In the genomic region with DNA sequence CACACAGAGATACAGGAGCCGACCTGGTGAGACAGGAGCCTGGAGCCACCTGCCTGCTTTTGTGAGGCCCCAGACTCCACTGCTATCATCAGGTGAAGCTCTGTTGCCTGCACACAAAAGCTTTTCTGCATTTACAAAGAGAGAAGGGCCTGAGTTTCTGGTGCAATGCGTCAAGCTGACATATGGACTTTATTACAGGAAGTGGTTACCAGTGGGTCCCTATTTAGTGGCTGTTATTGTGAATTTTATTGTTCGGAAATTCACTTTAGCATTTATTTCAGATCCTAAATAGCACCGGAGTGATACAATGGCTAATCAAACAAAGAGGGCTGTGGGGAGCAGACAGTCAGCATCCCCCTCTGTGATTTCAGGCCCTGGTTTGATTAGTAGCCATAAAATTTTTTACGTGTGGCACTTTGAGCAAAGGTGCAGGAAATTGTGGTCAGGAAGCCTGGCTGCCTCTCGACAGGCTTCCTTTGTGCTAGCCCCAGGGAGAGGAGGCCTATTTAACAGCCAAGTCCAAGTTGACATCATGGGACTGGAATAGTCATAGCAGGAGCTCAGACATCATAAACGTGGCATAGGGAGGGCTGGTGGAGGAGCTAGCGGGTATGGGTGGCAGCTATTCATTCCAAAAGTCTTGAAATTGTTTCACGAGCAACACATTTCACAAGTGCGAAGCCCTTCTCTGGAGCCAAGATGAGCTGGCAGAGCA, we compare ENCODE assay signal across 8 cellular contexts. TPM values are rescaled to one million over a fixed set of nuclear protein-coding genes. Genes with fewer than 3 reads are reported as not detected.
DNase-seq lines count a peak whose midpoint lies in the region; ATAC-seq and TF ChIP-seq lines count a peak whose summit lies in the region.

No MANE protein-coding gene starts in this region.

- H3K27ac Mint-ChIP-seq in activated T-helper 2 cell treated with anti-CD3 and anti-CD28 coated beads, Interferon-gamma antibody, Interleukin-2, Interleukin-4, amounts not matched to agents 10 μg/mL and 5 μg/mL and 100 μg/mL, durations not matched to agents 14 hours and 24 hours and 36 hours = peak overlapping the region; percentile 61

- H3K36me3 Mint-ChIP-seq in activated T-helper 2 cell treated with anti-CD3 and anti-CD28 coated beads, Interferon-gamma antibody, Interleukin-2, Interleukin-4, amounts not matched to agents 10 μg/mL and 5 μg/mL and 100 μg/mL, durations not matched to agents 14 hours and 24 hours and 36 hours (ENCODE audit: low read depth) = no peaks in the 10 kb centered on the region

- DNase-seq in activated T-cell treated with anti-CD3 and anti-CD28 coated beads for 1 hour (ENCODE audit: low read depth) (peak; percentile 4), activated T-cell treated with anti-CD3 and anti-CD28 coated beads for 4 hours (no peak), NCI-H345 treated with DMSO at 0.1 percent for 48 hours (lab: John Stamatoyannopoulos, UW; ENCODE audit: unreplicated experiment) (peak; percentile 99), left lung (no peak), upper lobe of right lung (peak; percentile 18), inferior parietal cortex (ENCODE audit: extremely low spot score) (no peak)
- peak; percentile 15 for DNase-seq in activated T-helper 2 cell treated with anti-CD3 and anti-CD28 coated beads, Interferon-gamma antibody, Interleukin-2, Interleukin-4, amounts not matched to agents 10 μg/mL and 5 μg/mL and 100 μg/mL, durations not matched to agents 14 hours and 24 hours and 36 hours (ENCODE audit: low spot score)

- no peaks in the 10 kb centered on the region for H3K27me3 ChIP-seq in left lung
- H3K27me3 ChIP-seq in upper lobe of right lung = no peaks in the 10 kb centered on the region

- H3K27me3 Mint-ChIP-seq in activated T-helper 2 cell treated with anti-CD3 and anti-CD28 coated beads, Interferon-gamma antibody, Interleukin-2, Interleukin-4, amounts not matched to agents 10 μg/mL and 5 μg/mL and 100 μg/mL, durations not matched to agents 14 hours and 24 hours and 36 hours (ENCODE audit: low read depth) = peaks cover 8% of the 10 kb centered on the region

- peaks cover 7 to 34% of the 10 kb centered on the region in 2 donors for H3K4me1 ChIP-seq in left lung
- H3K4me1 ChIP-seq in upper lobe of right lung = peaks cover 27% of the 10 kb centered on the region

- H3K27ac ChIP-seq in left lung (peak overlapping the region; percentile 26 to 59), upper lobe of right lung (peak overlapping the region; percentile 34)

- ATAC-seq in HG02973 (IDR thresholded peaks at IDR 0.05; ENCODE audit: unreplicated experiment) (peak; percentile 60), left lung (peak; percentile 25), upper lobe of right lung (peak; percentile 30)

- TF ChIP-seq CTCF in left lung (IDR thresholded peaks at IDR 0.05) (no peak), upper lobe of right lung (IDR thresholded peaks at IDR 0.05) (no peak)

- H3K4me3 Mint-ChIP-seq in activated T-helper 2 cell treated with anti-CD3 and anti-CD28 coated beads, Interferon-gamma antibody, Interleukin-2, Interleukin-4, amounts not matched to agents 10 μg/mL and 5 μg/mL and 100 μg/mL, durations not matched to agents 14 hours and 24 hours and 36 hours (ENCODE audit: low read depth) = no peak overlapping the region

- intact Hi-C loops in activated T-helper 2 cell treated with anti-CD3 and anti-CD28 coated beads, Interferon-gamma antibody, Interleukin-2, Interleukin-4, amounts not matched to agents 10 μg/mL and 5 μg/mL and 100 μg/mL, durations not matched to agents 14 hours and 24 hours and 36 hours (cut with micrococcal nuclease) = loop anchor here (1.0 kb wide), 1 partner anchor 43 kb away; no protein-coding TSS in a partner anchor
- intact Hi-C loops in left lung (cut with DNase I) (no loop called here), upper lobe of right lung (cut with DNase I) (no loop called here)

- H3K4me3 ChIP-seq in left lung (no peak overlapping the region), upper lobe of right lung (no peak overlapping the region)

- peaks cover 20% of the 10 kb centered on the region for H3K4me1 Mint-ChIP-seq in activated T-helper 2 cell treated with anti-CD3 and anti-CD28 coated beads, Interferon-gamma antibody, Interleukin-2, Interleukin-4, amounts not matched to agents 10 μg/mL and 5 μg/mL and 100 μg/mL, durations not matched to agents 14 hours and 24 hours and 36 hours (ENCODE audit: low read depth)

- H3K9me3 Mint-ChIP-seq in activated T-helper 2 cell treated with anti-CD3 and anti-CD28 coated beads, Interferon-gamma antibody, Interleukin-2, Interleukin-4, amounts not matched to agents 10 μg/mL and 5 μg/mL and 100 μg/mL, durations not matched to agents 14 hours and 24 hours and 36 hours = peaks cover 5% of the 10 kb centered on the region

- peaks cover 0 to 18% of the 10 kb centered on the region in 2 donors for H3K36me3 ChIP-seq in left lung
- no peaks in the 10 kb centered on the region for H3K36me3 ChIP-seq in upper lobe of right lung

- H3K9me3 ChIP-seq in left lung (no peaks in the 10 kb centered on the region), upper lobe of right lung (no peaks in the 10 kb centered on the region)

RNA-seq across cellular contexts. Expression of a gene that starts 8.4 kb away (rescaled TPM):
- total RNA-seq in activated T-helper 2 cell treated with anti-CD3 and anti-CD28 coated beads, Interferon-gamma antibody, Interleukin-2, Interleukin-4, amounts not matched to agents 10 μg/mL and 5 μg/mL and 100 μg/mL, durations not matched to agents 14 hours and 24 hours and 36 hours = not detected in 2 replicates
- 100 to 1,000 TPM; 151 to 222 TPM for total RNA-seq in left lung
- 96.7 TPM for total RNA-seq in upper lobe of right lung

Comparison
In these comparisons a context has a peak if more than half of its experiments do, and no peak if none do; other contexts are left out.
1. DNase-seq: peak in activated T-cell treated with anti-CD3 and anti-CD28 coated beads for 1 hour (single experiment), NCI-H345 treated with DMSO at 0.1 percent for 48 hours (single experiment), activated T-helper 2 cell treated with anti-CD3 and anti-CD28 coated beads, Interferon-gamma antibody, Interleukin-2, Interleukin-4, amounts not matched to agents 10 μg/mL and 5 μg/mL and 100 μg/mL, durations not matched to agents 14 hours and 24 hours and 36 hours (single experiment) and upper lobe of right lung (single experiment); none in activated T-cell treated with anti-CD3 and anti-CD28 coated beads for 4 hours (single experiment), left lung (0 of 2) and inferior parietal cortex (single experiment).
2. RNA of a gene that starts 8.4 kb away (total RNA-seq): 151 to 222 TPM in left lung and 96.7 TPM in upper lobe of right lung (single experiment); not detected in activated T-helper 2 cell treated with anti-CD3 and anti-CD28 coated beads, Interferon-gamma antibody, Interleukin-2, Interleukin-4, amounts not matched to agents 10 μg/mL and 5 μg/mL and 100 μg/mL, durations not matched to agents 14 hours and 24 hours and 36 hours; every median in the first group is over 10 times any median in the second.
3. Peak in every context shown above with its lines, with median percentiles within 50 percentile points of each other: ATAC-seq.